Comparison of ENCODE assay signal across 33 cellular contexts in genomic region chr1:156594124-156594678, GRCh38. TPM values are rescaled to one million over a fixed set of nuclear protein-coding genes. Genes with fewer than 3 reads are reported as not detected.
A peak's percentile ranks its signal among the peaks of the same experiment; 100 is the strongest.
DNase-seq lines count a peak whose midpoint lies in the region; ATAC-seq and TF ChIP-seq lines count a peak whose summit lies in the region.
"Had no signal": no experiment of that assay in that cellular context is flagged by ENCODE, and none has a peak within 500 bp of the region (broad histone marks: within the 10 kb centered on the region; RNA-seq: fewer than 3 reads in every experiment).

No MANE protein-coding gene starts in this region.

- H3K27me3 ChIP-seq in CD8-positive, alpha-beta T cell (ENCODE audit: insufficient read depth, low read length) = no peaks in the 10 kb centered on the region
- H3K27me3 ChIP-seq in neural cell (ENCODE audit: insufficient read depth, low read depth, low read length) = no peaks in the 10 kb centered on the region
- H3K27me3 ChIP-seq: thyroid gland had no signal

- no peaks in the 10 kb centered on the region for H4K20me1 ChIP-seq in neural cell (ENCODE audit: insufficient read depth)

- peak overlapping the region; percentile 55 for H3K27ac Mint-ChIP-seq in activated CD8-positive, alpha-beta T cell treated with anti-CD3 and anti-CD28 coated beads for 36 hours
- no peak overlapping the region for H3K27ac Mint-ChIP-seq in activated CD8-positive, alpha-beta T cell treated with anti-CD3 and anti-CD28 coated beads, Interleukin-2, amount 10 ng/mL, durations not matched to agents 7 days and 5 days
- H3K27ac Mint-ChIP-seq in CD8-positive, alpha-beta T cell = peak overlapping the region; percentile 10
- peak overlapping the region; percentile 32 for H3K27ac Mint-ChIP-seq in activated naive CD8-positive, alpha-beta T cell treated with anti-CD3 and anti-CD28 coated beads, Interleukin-2, amount 10 ng/mL, durations not matched to agents 7 days and 5 days
- H3K27ac Mint-ChIP-seq: activated naive CD4-positive, alpha-beta T cell treated with anti-CD3 and anti-CD28 coated beads, Interleukin-2, amount 10 ng/mL, durations not matched to agents 7 days and 5 days; endodermal cell; progenitor cell of endocrine pancreas had no signal

- no peak overlapping the region for H3K4me3 ChIP-seq in CD8-positive, alpha-beta T cell (ENCODE audit: low read depth, low read length)
- peak overlapping the region; percentile 86 for H3K4me3 ChIP-seq in neural cell (ENCODE audit: low read length)
- H3K4me3 ChIP-seq: thyroid gland had no signal

- H3K27me3 Mint-ChIP-seq in activated CD8-positive, alpha-beta T cell treated with anti-CD3 and anti-CD28 coated beads for 36 hours = no peaks in the 10 kb centered on the region
- no peaks in the 10 kb centered on the region for H3K27me3 Mint-ChIP-seq in activated CD8-positive, alpha-beta T cell treated with anti-CD3 and anti-CD28 coated beads, Interleukin-2, amount 10 ng/mL, durations not matched to agents 7 days and 5 days (ENCODE audit: low read depth)
- no peaks in the 10 kb centered on the region for H3K27me3 Mint-ChIP-seq in CD8-positive, alpha-beta T cell (ENCODE audit: low read depth)
- no peaks in the 10 kb centered on the region for H3K27me3 Mint-ChIP-seq in activated naive CD8-positive, alpha-beta T cell treated with anti-CD3 and anti-CD28 coated beads, Interleukin-2, amount 10 ng/mL, durations not matched to agents 7 days and 5 days
- H3K27me3 Mint-ChIP-seq: activated naive CD4-positive, alpha-beta T cell treated with anti-CD3 and anti-CD28 coated beads, Interleukin-2, amount 10 ng/mL, durations not matched to agents 7 days and 5 days; progenitor cell of endocrine pancreas had no signal

- intact Hi-C loops in activated CD8-positive, alpha-beta T cell treated with anti-CD3 and anti-CD28 coated beads for 36 hours (cut with micrococcal nuclease) = no loop called here
- intact Hi-C loops in CD8-positive, alpha-beta T cell (cut with DNase I, micrococcal nuclease) = no loop called here

- no peaks in the 10 kb centered on the region for H3K79me2 ChIP-seq in neural cell (replicated peaks; ENCODE audit: insufficient read depth, low read length)

- no peak for DNase-seq in activated CD8-positive, alpha-beta T cell treated with anti-CD3 and anti-CD28 coated beads for 36 hours
- DNase-seq in activated CD8-positive, alpha-beta T cell treated with anti-CD3 and anti-CD28 coated beads, Interleukin-2, amount 10 ng/mL, durations not matched to agents 7 days and 5 days = no peak
- no peak for DNase-seq in CD8-positive, alpha-beta T cell
- no peak for DNase-seq in activated naive CD8-positive, alpha-beta T cell treated with anti-CD3 and anti-CD28 coated beads, Interleukin-2, amount 10 ng/mL, durations not matched to agents 7 days and 5 days
- no peak for DNase-seq in GDM1 (lab: John Stamatoyannopoulos, UW)
- DNase-seq: activated CD4-positive, alpha-beta T cell treated with anti-CD3 and anti-CD28 coated beads for 1 hour; activated naive CD4-positive, alpha-beta T cell treated with anti-CD3 and anti-CD28 coated beads, Interleukin-2, amount 10 ng/mL, durations not matched to agents 7 days and 5 days; activated T-cell treated with anti-CD3 and anti-CD28 coated beads, Interleukin-2, amount 50 U/mL, for 4 hours; caudate nucleus; COR-L47; cortex of kidney; DMS79 treated with DMSO at 0.1 percent for 48 hours; endodermal cell; foreskin fibroblast; head of caudate nucleus; HFFc6; NCI-H1436 treated with DMSO at 0.1 percent for 48 hours; NCI-H2107; NCI-H446; NCI-H774; RPMI8226; stimulated activated CD4-positive, alpha-beta T cell treated with anti-CD3 and anti-CD28 coated beads, Interleukin-15, amount 100 ng/mL, for 24 hours; stimulated activated naive CD4-positive, alpha-beta T cell; thyroid gland had no signal

- peaks cover 42% of the 10 kb centered on the region for H3K4me1 Mint-ChIP-seq in activated CD8-positive, alpha-beta T cell treated with anti-CD3 and anti-CD28 coated beads for 36 hours (ENCODE audit: low read depth)
- H3K4me1 Mint-ChIP-seq in activated CD8-positive, alpha-beta T cell treated with anti-CD3 and anti-CD28 coated beads, Interleukin-2, amount 10 ng/mL, durations not matched to agents 7 days and 5 days (ENCODE audit: low read depth) = peaks cover 32% of the 10 kb centered on the region
- H3K4me1 Mint-ChIP-seq in CD8-positive, alpha-beta T cell (ENCODE audit: low read depth) = peaks cover 25% of the 10 kb centered on the region
- H3K4me1 Mint-ChIP-seq in activated naive CD8-positive, alpha-beta T cell treated with anti-CD3 and anti-CD28 coated beads, Interleukin-2, amount 10 ng/mL, durations not matched to agents 7 days and 5 days = peaks cover 31% of the 10 kb centered on the region

- no peaks in the 10 kb centered on the region for H3F3A ChIP-seq in neural cell (ENCODE audit: insufficient read depth, low read length, poor library complexity, severe bottlenecking)

- POLR2A ChIA-PET in activated CD8-positive, alpha-beta T cell treated with anti-CD3 and anti-CD28 coated beads for 36 hours (lab: Charles Lee) = interaction anchor here (0.6 to 5.2 kb wide), 7 partner anchors 9 to 128 kb away, joined by 3 to 66 read pairs (median 4); partner anchors contain the start of gene TTC24
- POLR2A ChIA-PET in activated CD8-positive, alpha-beta T cell treated with anti-CD3 and anti-CD28 coated beads, Interleukin-2, amount 10 ng/mL, durations not matched to agents 7 days and 5 days (lab: Charles Lee) = no interaction called here
- POLR2A ChIA-PET in CD8-positive, alpha-beta T cell (lab: Charles Lee) = interaction anchor here (0.6 kb wide), 1 partner anchor 135 kb away, joined by 3 read pairs; the partner anchor contains the start of gene ISG20L2
- POLR2A ChIA-PET in activated naive CD8-positive, alpha-beta T cell treated with anti-CD3 and anti-CD28 coated beads, Interleukin-2, amount 10 ng/mL, durations not matched to agents 7 days and 5 days (lab: Charles Lee) = interaction anchor here (0.9 to 1.1 kb wide), 2 partner anchors 12 to 24 kb away, joined by 3 read pairs; no protein-coding TSS in a partner anchor

- CTCF ChIA-PET in activated CD8-positive, alpha-beta T cell treated with anti-CD3 and anti-CD28 coated beads for 36 hours (lab: Charles Lee) = interaction anchor here (0.8 to 5.8 kb wide), 7 partner anchors 9 to 209 kb away, joined by 3 to 24 read pairs (median 5); partner anchors contain the start of gene TTC24
- CTCF ChIA-PET in activated CD8-positive, alpha-beta T cell treated with anti-CD3 and anti-CD28 coated beads, Interleukin-2, amount 10 ng/mL, durations not matched to agents 7 days and 5 days (lab: Charles Lee) = interaction anchor here (0.9 to 3.8 kb wide), 9 partner anchors 10 to 209 kb away, joined by 3 to 21 read pairs (median 4); partner anchors contain the start of gene MEF2D
- CTCF ChIA-PET in CD8-positive, alpha-beta T cell (lab: Charles Lee) = interaction anchor here (0.8 to 4.3 kb wide), 8 partner anchors 8 to 148 kb away, joined by 3 to 21 read pairs (median 4); partner anchors contain the start of gene TTC24

- H3K9me3 Mint-ChIP-seq in activated CD8-positive, alpha-beta T cell treated with anti-CD3 and anti-CD28 coated beads for 36 hours = no peaks in the 10 kb centered on the region
- H3K9me3 Mint-ChIP-seq in activated CD8-positive, alpha-beta T cell treated with anti-CD3 and anti-CD28 coated beads, Interleukin-2, amount 10 ng/mL, durations not matched to agents 7 days and 5 days (ENCODE audit: insufficient read depth) = no peaks in the 10 kb centered on the region
- H3K9me3 Mint-ChIP-seq in CD8-positive, alpha-beta T cell = no peaks in the 10 kb centered on the region
- no peaks in the 10 kb centered on the region for H3K9me3 Mint-ChIP-seq in activated naive CD8-positive, alpha-beta T cell treated with anti-CD3 and anti-CD28 coated beads, Interleukin-2, amount 10 ng/mL, durations not matched to agents 7 days and 5 days
- H3K9me3 Mint-ChIP-seq: activated naive CD4-positive, alpha-beta T cell treated with anti-CD3 and anti-CD28 coated beads, Interleukin-2, amount 10 ng/mL, durations not matched to agents 7 days and 5 days; activated T-cell treated with anti-CD3 and anti-CD28 coated beads, Interleukin-2, amount 50 U/mL, for 4 hours; endodermal cell; HFFc6; T-helper 1 cell treated with Interleukin-12 subunit alpha and Interleukin-12 subunit beta and Interleukin-4 antibody, amounts not matched to agents 30 μg/mL and 1 μg/mL, for 36 hours had no signal

- peak overlapping the region; percentile 48 for H3K9ac ChIP-seq in neural cell (ENCODE audit: low read length)

- H3K9me3 ChIP-seq in CD8-positive, alpha-beta T cell (ENCODE audit: low read length) = no peaks in the 10 kb centered on the region
- no peaks in the 10 kb centered on the region for H3K9me3 ChIP-seq in neural cell (ENCODE audit: low read length)
- H3K9me3 ChIP-seq: thyroid gland had no signal

- H3K36me3 ChIP-seq in CD8-positive, alpha-beta T cell (ENCODE audit: insufficient read depth, low read length) = peaks cover 38% of the 10 kb centered on the region
- H3K36me3 ChIP-seq in neural cell (ENCODE audit: insufficient read depth, low read length) = no peaks in the 10 kb centered on the region

- H3K36me3 Mint-ChIP-seq in activated CD8-positive, alpha-beta T cell treated with anti-CD3 and anti-CD28 coated beads for 36 hours (ENCODE audit: low read depth) = peaks cover 47% of the 10 kb centered on the region
- peaks cover 39% of the 10 kb centered on the region for H3K36me3 Mint-ChIP-seq in activated CD8-positive, alpha-beta T cell treated with anti-CD3 and anti-CD28 coated beads, Interleukin-2, amount 10 ng/mL, durations not matched to agents 7 days and 5 days (ENCODE audit: low read depth)
- peaks cover 55% of the 10 kb centered on the region for H3K36me3 Mint-ChIP-seq in CD8-positive, alpha-beta T cell
- H3K36me3 Mint-ChIP-seq in activated naive CD8-positive, alpha-beta T cell treated with anti-CD3 and anti-CD28 coated beads, Interleukin-2, amount 10 ng/mL, durations not matched to agents 7 days and 5 days = peaks cover 19% of the 10 kb centered on the region

- H3K4me3 Mint-ChIP-seq in activated CD8-positive, alpha-beta T cell treated with anti-CD3 and anti-CD28 coated beads for 36 hours = no peak overlapping the region
- no peak overlapping the region for H3K4me3 Mint-ChIP-seq in activated CD8-positive, alpha-beta T cell treated with anti-CD3 and anti-CD28 coated beads, Interleukin-2, amount 10 ng/mL, durations not matched to agents 7 days and 5 days
- H3K4me3 Mint-ChIP-seq in CD8-positive, alpha-beta T cell = no peak overlapping the region
- H3K4me3 Mint-ChIP-seq in activated naive CD8-positive, alpha-beta T cell treated with anti-CD3 and anti-CD28 coated beads, Interleukin-2, amount 10 ng/mL, durations not matched to agents 7 days and 5 days = no peak overlapping the region
- H3K4me3 Mint-ChIP-seq: activated naive CD4-positive, alpha-beta T cell treated with anti-CD3 and anti-CD28 coated beads, Interleukin-2, amount 10 ng/mL, durations not matched to agents 7 days and 5 days; activated T-cell treated with anti-CD3 and anti-CD28 coated beads, Interleukin-2, amount 50 U/mL, for 4 hours; endodermal cell; HFFc6; T-helper 1 cell treated with Interleukin-12 subunit alpha and Interleukin-12 subunit beta and Interleukin-4 antibody, amounts not matched to agents 30 μg/mL and 1 μg/mL, for 36 hours had no signal

- peaks cover 18% of the 10 kb centered on the region for H3K4me1 ChIP-seq in CD8-positive, alpha-beta T cell (ENCODE audit: insufficient read depth, low read length)

- H3K4me2 ChIP-seq in neural cell (ENCODE audit: low read length) = peak overlapping the region; percentile 25

- no peaks in the 10 kb centered on the region for H3K9me2 ChIP-seq in neural cell (ENCODE audit: insufficient read depth, low read length)

- no peak overlapping the region for H3K27ac ChIP-seq in CD8-positive, alpha-beta T cell (ENCODE audit: low read depth, low read length)
- peak overlapping the region; percentile 84 for H3K27ac ChIP-seq in neural cell (ENCODE audit: low read length)
- H3K27ac ChIP-seq: thyroid gland had no signal

- no peak overlapping the region for H2AFZ ChIP-seq in neural cell (ENCODE audit: low read depth, low read length)

- ATAC-seq in activated CD8-positive, alpha-beta T cell treated with anti-CD3 and anti-CD28 coated beads for 36 hours = no peak
- no peak for ATAC-seq in activated CD8-positive, alpha-beta T cell treated with anti-CD3 and anti-CD28 coated beads, Interleukin-2, amount 10 ng/mL, durations not matched to agents 7 days and 5 days
- no peak for ATAC-seq in CD8-positive, alpha-beta T cell
- ATAC-seq in activated naive CD8-positive, alpha-beta T cell treated with anti-CD3 and anti-CD28 coated beads, Interleukin-2, amount 10 ng/mL, durations not matched to agents 7 days and 5 days (ENCODE audit: low read depth) = no peak
- ATAC-seq in HG03565 (IDR thresholded peaks at IDR 0.05; ENCODE audit: unreplicated experiment) (no peak), GM19452 (IDR thresholded peaks at IDR 0.05; ENCODE audit: unreplicated experiment) (no peak)
- ATAC-seq: activated T-cell treated with anti-CD3 and anti-CD28 coated beads, Interleukin-2, amount 50 U/mL, for 4 hours; esophagus mucosa had no signal

- peak; percentile 37 for TF ChIP-seq EP300 in neural cell (conservative IDR thresholded peaks at IDR 0.05; ENCODE audit: poor library complexity, severe bottlenecking)

- TF ChIP-seq RAD21 in neural cell (conservative IDR thresholded peaks at IDR 0.05) = no peak

- no peak for TF ChIP-seq CTCF in activated CD8-positive, alpha-beta T cell treated with anti-CD3 and anti-CD28 coated beads for 36 hours (IDR thresholded peaks at IDR 0.05)
- TF ChIP-seq CTCF in CD8-positive, alpha-beta T cell (IDR thresholded peaks at IDR 0.05) = no peak
- no peak for TF ChIP-seq CTCF in neural cell (IDR thresholded peaks at IDR 0.05; ENCODE audit: poor library complexity, severe bottlenecking)

RNA-seq across cellular contexts. Expression of gene NAXE, which starts 2.6 kb away (rescaled TPM):
- 10 to 100 TPM; 65.4 to 68.6 TPM for total RNA-seq in activated CD8-positive, alpha-beta T cell treated with anti-CD3 and anti-CD28 coated beads for 36 hours
- 10 to 100 TPM; 54.3 to 60.3 TPM for total RNA-seq in activated CD8-positive, alpha-beta T cell treated with anti-CD3 and anti-CD28 coated beads, Interleukin-2, amount 10 ng/mL, durations not matched to agents 7 days and 5 days
- 10 to 100 TPM; 18.4 TPM for total RNA-seq in CD8-positive, alpha-beta T cell
- 10 to 100 TPM; 53.8 TPM for total RNA-seq in activated naive CD8-positive, alpha-beta T cell treated with anti-CD3 and anti-CD28 coated beads, Interleukin-2, amount 10 ng/mL, durations not matched to agents 7 days and 5 days
- 95.7 and 111 TPM in 2 replicates for polyA plus RNA-seq in neural cell
- 63.9 and 65.7 TPM in 2 replicates for polyA minus RNA-seq in neural cell

RNA-seq across cellular contexts. Expression of gene GPATCH4, which starts 7.1 kb away (rescaled TPM):
- 10 to 100 TPM; 50.7 to 51.0 TPM for total RNA-seq in activated CD8-positive, alpha-beta T cell treated with anti-CD3 and anti-CD28 coated beads for 36 hours
- 10 to 100 TPM; 43.9 to 44.7 TPM for total RNA-seq in activated CD8-positive, alpha-beta T cell treated with anti-CD3 and anti-CD28 coated beads, Interleukin-2, amount 10 ng/mL, durations not matched to agents 7 days and 5 days
- total RNA-seq in CD8-positive, alpha-beta T cell = 10 to 100 TPM; 46.4 to 46.7 TPM
- total RNA-seq in activated naive CD8-positive, alpha-beta T cell treated with anti-CD3 and anti-CD28 coated beads, Interleukin-2, amount 10 ng/mL, durations not matched to agents 7 days and 5 days = 10 to 100 TPM; 29.7 to 31.1 TPM
- 1.3 and 3.9 TPM in 2 replicates for polyA plus RNA-seq in neural cell
- polyA minus RNA-seq in neural cell = 3.2 and 5.2 TPM in 2 replicates

RNA-seq across cellular contexts. Expression of gene TTC24, which starts 14.7 kb away (rescaled TPM):
- 10 to 100 TPM; 19.8 to 20.2 TPM for total RNA-seq in activated CD8-positive, alpha-beta T cell treated with anti-CD3 and anti-CD28 coated beads for 36 hours
- 10 to 100 TPM; 18.6 to 19.7 TPM for total RNA-seq in activated CD8-positive, alpha-beta T cell treated with anti-CD3 and anti-CD28 coated beads, Interleukin-2, amount 10 ng/mL, durations not matched to agents 7 days and 5 days
- total RNA-seq in CD8-positive, alpha-beta T cell = 10 to 100 TPM; 21.3 to 21.5 TPM
- 10 to 100 TPM; 22.7 to 24.1 TPM for total RNA-seq in activated naive CD8-positive, alpha-beta T cell treated with anti-CD3 and anti-CD28 coated beads, Interleukin-2, amount 10 ng/mL, durations not matched to agents 7 days and 5 days
- not detected in 2 replicates for polyA plus RNA-seq in neural cell
- polyA minus RNA-seq in neural cell = not detected in 2 replicates
- total RNA-seq: A172, endodermal cell, esophagus mucosa, HFFc6, progenitor cell of endocrine pancreas had no signal
- polyA plus RNA-seq: aorta, keratinocyte had no signal

RNA-seq across cellular contexts. Expression of gene IQGAP3, which starts 21.8 kb away (rescaled TPM):
- total RNA-seq in activated CD8-positive, alpha-beta T cell treated with anti-CD3 and anti-CD28 coated beads for 36 hours = 10 to 100 TPM; 14.4 to 14.9 TPM
- total RNA-seq in activated CD8-positive, alpha-beta T cell treated with anti-CD3 and anti-CD28 coated beads, Interleukin-2, amount 10 ng/mL, durations not matched to agents 7 days and 5 days = 10 to 100 TPM; 28.6 to 31.0 TPM
- total RNA-seq in CD8-positive, alpha-beta T cell = under 1 TPM in 1 of 2 experiments, not detected in 1; 0.05 TPM
- 10 to 100 TPM; 26.1 to 30.3 TPM for total RNA-seq in activated naive CD8-positive, alpha-beta T cell treated with anti-CD3 and anti-CD28 coated beads, Interleukin-2, amount 10 ng/mL, durations not matched to agents 7 days and 5 days
- polyA plus RNA-seq in neural cell = 0.32 TPM in 1 of 2 replicates, not detected in the other
- 0.46 and 0.49 TPM in 2 replicates for polyA minus RNA-seq in neural cell

RNA-seq across cellular contexts. Expression of gene HAPLN2, which starts 25.0 kb away (rescaled TPM):
- not detected for total RNA-seq in activated CD8-positive, alpha-beta T cell treated with anti-CD3 and anti-CD28 coated beads for 36 hours
- not detected for total RNA-seq in activated CD8-positive, alpha-beta T cell treated with anti-CD3 and anti-CD28 coated beads, Interleukin-2, amount 10 ng/mL, durations not matched to agents 7 days and 5 days
- under 1 TPM; 0.24 to 0.39 TPM for total RNA-seq in CD8-positive, alpha-beta T cell
- total RNA-seq in activated naive CD8-positive, alpha-beta T cell treated with anti-CD3 and anti-CD28 coated beads, Interleukin-2, amount 10 ng/mL, durations not matched to agents 7 days and 5 days = under 1 TPM in 1 of 2 experiments, not detected in 1; 0.17 TPM
- 22.9 and 24.6 TPM in 2 replicates for polyA plus RNA-seq in neural cell
- polyA minus RNA-seq in neural cell = 3.4 TPM in 2 replicates
- total RNA-seq: activated T-cell treated with anti-CD3 and anti-CD28 coated beads, Interleukin-2, amount 50 U/mL, for 4 hours; esophagus mucosa; HFFc6 had no signal
- polyA plus RNA-seq: keratinocyte had no signal
